Comparison of ENCODE assay signal across 19 cellular contexts in genomic region chr2:27282892-27283291, GRCh38. TPM values are rescaled to one million over a fixed set of nuclear protein-coding genes. Genes with fewer than 3 reads are reported as not detected.
A peak's percentile ranks its signal among the peaks of the same experiment; 100 is the strongest.
DNase-seq lines count a peak whose midpoint lies in the region; ATAC-seq and TF ChIP-seq lines count a peak whose summit lies in the region.
"Had no signal": no experiment of that assay in that cellular context is flagged by ENCODE, and none has a peak within 500 bp of the region (broad histone marks: within the 10 kb centered on the region; RNA-seq: fewer than 3 reads in every experiment).

No MANE protein-coding gene starts in this region.

- peak; percentile 31 for DNase-seq in H4 (ENCODE audit: low spot score)
- peak; percentile 44 to 50 for DNase-seq in PC-9
- DNase-seq in heart left ventricle = peak in 3 of 5 donors; percentile 50 to 71 (median 58)
- no peak for DNase-seq in neural progenitor cell (ENCODE audit: low spot score)
- no peak for DNase-seq in HT-29 (ENCODE audit: low spot score)
- no peak for DNase-seq in GM10248 (ENCODE audit: extremely low spot score)
- DNase-seq: activated naive CD4-positive, alpha-beta T cell treated with Interleukin-2 at 50 U/mL for 16 hours; HFFc6; Kasumi-1; NCI-H1436 treated with DMSO at 0.1 percent for 48 hours; Peyer's patch; stimulated activated naive CD4-positive, alpha-beta T cell had no signal

- H2AFZ ChIP-seq in PC-9 = peak overlapping the region; percentile 83
- H2AFZ ChIP-seq in neural progenitor cell (replicated peaks) = peak overlapping the region; percentile 57

- H3K9me2 ChIP-seq in PC-9 (ENCODE audit: insufficient read depth) = no peaks in the 10 kb centered on the region

- H3F3A ChIP-seq in PC-9 (ENCODE audit: insufficient read depth, low read depth) (peaks cover 30% of the 10 kb centered on the region; the same call in 1 of the 2 replicates), neural progenitor cell (ENCODE audit: low read depth) (peaks cover 3% of the 10 kb centered on the region)

- H3K4me1 Mint-ChIP-seq in neural progenitor cell = peaks cover 3% of the 10 kb centered on the region

- H4K20me1 ChIP-seq in PC-9 (ENCODE audit: insufficient read depth) = no peaks in the 10 kb centered on the region
- no peaks in the 10 kb centered on the region for H4K20me1 ChIP-seq in neural progenitor cell (ENCODE audit: low read depth)

- no peaks in the 10 kb centered on the region for H3K36me3 Mint-ChIP-seq in neural progenitor cell
- H3K36me3 Mint-ChIP-seq: brain, memory B cell had no signal

- no peaks in the 10 kb centered on the region for H3K79me2 ChIP-seq in PC-9 (ENCODE audit: low read depth)
- H3K79me2 ChIP-seq in neural progenitor cell (ENCODE audit: low read depth) = no peaks in the 10 kb centered on the region

- H3K4me3 ChIP-seq in PC-9 (peak overlapping the region; percentile 29; the same call in 1 of the 2 replicates), heart left ventricle (peak overlapping the region; percentile 32 to 68 (median 54)), neural progenitor cell (no peak overlapping the region)
- H3K4me3 ChIP-seq: Peyer's patch had no signal

- H3K9me3 Mint-ChIP-seq in neural progenitor cell = no peaks in the 10 kb centered on the region
- H3K9me3 Mint-ChIP-seq: HFFc6; memory B cell; T-helper 1 cell treated with Interleukin-12 subunit alpha and Interleukin-12 subunit beta and Interleukin-4 antibody, amounts not matched to agents 30 μg/mL and 1 μg/mL, for 36 hours had no signal

- H3K27ac ChIP-seq in PC-9 = peak overlapping the region; percentile 70
- peak overlapping the region; percentile 74 to 99 (median 90) for H3K27ac ChIP-seq in heart left ventricle
- no peak overlapping the region for H3K27ac ChIP-seq in neural progenitor cell
- H3K27ac ChIP-seq: Peyer's patch had no signal

- H3K27ac Mint-ChIP-seq in neural progenitor cell = no peak overlapping the region
- H3K27ac Mint-ChIP-seq: HFFc6; memory B cell; T-helper 1 cell treated with Interleukin-12 subunit alpha and Interleukin-12 subunit beta and Interleukin-4 antibody, amounts not matched to agents 30 μg/mL and 1 μg/mL, for 36 hours had no signal

- intact Hi-C loops in PC-9 (cut with micrococcal nuclease; ENCODE audit: unreplicated experiment) = loop anchor here (5.0 kb wide), 1 partner anchor 71 kb away; the partner anchor contains the start of genes ATRAID and SLC5A6
- intact Hi-C loops in heart left ventricle (cut with DNase I) = loop anchor here in 7 of 10 donors (5.0 to 10.0 kb wide), 6 partner anchors 36 to 321 kb away; no protein-coding TSS in a partner anchor

- no peak overlapping the region for H3K9ac ChIP-seq in neural progenitor cell

- WGBS in heart left ventricle, 4 donors = 19 to 37% (median 27%) methylated on average over 5 of the region's 5 CpGs

- ATAC-seq in heart left ventricle = peak; percentile 61 to 74 (median 70)
- no peak for ATAC-seq in HG03571 (IDR thresholded peaks at IDR 0.05; ENCODE audit: unreplicated experiment)
- ATAC-seq: activated CD4-positive, CD25-positive, alpha-beta regulatory T cell treated with anti-CD3 and anti-CD28 coated beads, Interleukin-2, amount 50 U/mL, for 24 hours had no signal

- H3K27me3 ChIP-seq in PC-9 (ENCODE audit: insufficient read depth, low read depth) (no peaks in the 10 kb centered on the region), heart left ventricle (peaks cover 0 to 7% (median 0%) of the 10 kb centered on the region in 9 donors), neural progenitor cell (peaks cover 4% of the 10 kb centered on the region)
- H3K27me3 ChIP-seq: Peyer's patch had no signal

- TF ChIP-seq POLR2A in heart left ventricle (IDR thresholded peaks at IDR 0.05) = peak in 1 of 2 donors; percentile 40

- TF ChIP-seq CTCF in PC-9 (conservative IDR thresholded peaks at IDR 0.05) (no peak), heart left ventricle (IDR thresholded peaks at IDR 0.05) (no peak), neural progenitor cell (IDR thresholded peaks at IDR 0.05) (no peak), GM10248 (IDR thresholded peaks at IDR 0.05; ENCODE audit: control extremely low read depth, extremely low read depth, low read depth, missing control alignments) (no peak)

- H3K4me1 ChIP-seq in PC-9 (replicated peaks; ENCODE audit: insufficient read depth) = peaks cover 37% of the 10 kb centered on the region
- H3K4me1 ChIP-seq in heart left ventricle = peaks cover 0 to 38% (median 11%) of the 10 kb centered on the region in 12 donors
- H3K4me1 ChIP-seq in neural progenitor cell = peaks cover 13% of the 10 kb centered on the region
- H3K4me1 ChIP-seq: Peyer's patch had no signal

- peaks cover 24% of the 10 kb centered on the region for H3K27me3 Mint-ChIP-seq in neural progenitor cell (ENCODE audit: insufficient read depth, low read depth)

- CTCF ChIA-PET in PC-9 (lab: Charles Lee) (interaction anchor here (0.6 to 2.9 kb wide), 6 partner anchors 10 to 478 kb away, joined by 3 to 22 read pairs (median 5); partner anchors contain the start of gene KHK), GM10248 (lab: Yijun Ruan, JAX) (interaction anchor here (0.8 to 10.1 kb wide), 13 partner anchors 9 to 400 kb away, joined by 3 to 138 read pairs (median 4); partner anchors contain the start of genes AGBL5 and SLC30A3)

- H3K36me3 ChIP-seq in PC-9 (ENCODE audit: low read depth) (no peaks in the 10 kb centered on the region), heart left ventricle (no peaks in the 10 kb centered on the region), neural progenitor cell (no peaks in the 10 kb centered on the region)
- H3K36me3 ChIP-seq: Peyer's patch had no signal

- no TSS peak for BruUV-seq in PC-9 (replicated peaks; lab: Mats Ljungman, UMichigan)

- H3K4me2 ChIP-seq in PC-9 (peak overlapping the region; percentile 71), neural progenitor cell (peak overlapping the region; percentile 54)

- H3K9me3 ChIP-seq in PC-9 (ENCODE audit: insufficient read depth, low read depth) (no peaks in the 10 kb centered on the region), heart left ventricle (no peaks in the 10 kb centered on the region), neural progenitor cell (ENCODE audit: low read depth) (no peaks in the 10 kb centered on the region)
- H3K9me3 ChIP-seq: Peyer's patch had no signal

- POLR2A ChIA-PET in PC-9 (lab: Charles Lee; ENCODE audit: unreplicated experiment) = interaction anchor here (0.6 to 2.1 kb wide), 3 partner anchors 10 to 372 kb away, joined by 3 to 10 read pairs (median 4); no protein-coding TSS in a partner anchor
- POLR2A ChIA-PET in GM10248 (lab: Yijun Ruan, JAX) = no interaction called here

- no peak overlapping the region for H3K4me3 Mint-ChIP-seq in neural progenitor cell
- H3K4me3 Mint-ChIP-seq: HFFc6; memory B cell; T-helper 1 cell treated with Interleukin-12 subunit alpha and Interleukin-12 subunit beta and Interleukin-4 antibody, amounts not matched to agents 30 μg/mL and 1 μg/mL, for 36 hours had no signal

RNA-seq across cellular contexts. Expression of gene TRIM54, which starts 0.7 kb away (rescaled TPM):
- 0.35 TPM in 1 of 2 replicates, not detected in the other for total RNA-seq in H4 (2014; rRNA removed; shearing (Covaris generic))
- total RNA-seq in PC-9 (2021) (8.2 and 9.8 TPM in 2 replicates), heart left ventricle (100 to 1,000 TPM; 175 to 329 (median 241) TPM), neural progenitor cell (ENCODE audit: low replicate concordance) (0.12 TPM in 1 of 2 replicates, not detected in the other)
- 100 to 1,000 TPM; 128 to 324 TPM for polyA plus RNA-seq in heart left ventricle
- 5.8 and 7.1 TPM in 2 replicates for total RNA-seq in HT-29 (2014; rRNA removed; shearing (Covaris generic))
- total RNA-seq: HFFc6 had no signal

RNA-seq across cellular contexts. Expression of gene DNAJC5G, which starts 7.7 kb away (rescaled TPM):
- not detected in 2 replicates for total RNA-seq in H4 (2014; rRNA removed; shearing (Covaris generic))
- total RNA-seq in PC-9 (2021) (not detected in 2 replicates), heart left ventricle (1 to 10 TPM in 5 of 9 donors, under 1 TPM in 4; 0.36 to 3.3 (median 1.2) TPM), neural progenitor cell (ENCODE audit: low replicate concordance) (not detected in 2 replicates)
- 1 to 10 TPM in 1 of 2 donors, under 1 TPM in 1; 0.11 to 1.8 TPM for polyA plus RNA-seq in heart left ventricle
- total RNA-seq in HT-29 (2014; rRNA removed; shearing (Covaris generic)) = not detected in 2 replicates
- total RNA-seq: HFFc6, NCI-H460, ureter had no signal

RNA-seq across cellular contexts. Expression of gene SLC30A3, which starts 20.0 kb away (rescaled TPM):
- 0.46 and 0.49 TPM in 2 replicates for total RNA-seq in H4 (2014; rRNA removed; shearing (Covaris generic))
- total RNA-seq in PC-9 (2021) = 1.5 and 2.3 TPM in 2 replicates
- 10 to 100 TPM in 2 of 9 donors, 1 to 10 TPM in 7; 5.0 to 18.1 (median 9.0) TPM for total RNA-seq in heart left ventricle
- 1 to 10 TPM; 5.6 to 9.2 TPM for polyA plus RNA-seq in heart left ventricle
- total RNA-seq in neural progenitor cell (ENCODE audit: low replicate concordance) = 0.56 and 1.4 TPM in 2 replicates
- not detected in 2 replicates for total RNA-seq in HT-29 (2014; rRNA removed; shearing (Covaris generic))
- total RNA-seq: HFFc6, ureter had no signal

RNA-seq across cellular contexts. Expression of gene UCN, which starts 25.4 kb away (rescaled TPM):
- 0.53 TPM in 1 of 2 replicates, not detected in the other for total RNA-seq in H4 (2014; rRNA removed; shearing (Covaris generic))
- total RNA-seq in PC-9 (2021) = 2.8 and 4.6 TPM in 2 replicates
- total RNA-seq in heart left ventricle = 1 to 10 TPM in 6 of 9 donors, under 1 TPM in 3; 0.60 to 2.5 (median 1.1) TPM
- polyA plus RNA-seq in heart left ventricle = 1 to 10 TPM; 1.3 to 1.4 TPM
- 0.56 and 1.2 TPM in 2 replicates for total RNA-seq in neural progenitor cell (ENCODE audit: low replicate concordance)
- total RNA-seq in HT-29 (2014; rRNA removed; shearing (Covaris generic)) = 4.9 and 5.6 TPM in 2 replicates

RNA-seq across cellular contexts. Expression of gene MPV17, which starts 40.0 kb away (rescaled TPM):
- total RNA-seq in H4 (2014; rRNA removed; shearing (Covaris generic)) = 52.9 and 61.7 TPM in 2 replicates
- 42.2 and 47.5 TPM in 2 replicates for total RNA-seq in PC-9 (2021)
- 100 to 1,000 TPM in 1 of 9 donors, 10 to 100 TPM in 8; 48.8 to 103 (median 65.7) TPM for total RNA-seq in heart left ventricle
- polyA plus RNA-seq in heart left ventricle = 100 to 1,000 TPM in 1 of 2 donors, 10 to 100 TPM in 1; 69.3 to 134 TPM
- 71.4 and 78.0 TPM in 2 replicates for total RNA-seq in neural progenitor cell (ENCODE audit: low replicate concordance)
- 37.3 and 40.5 TPM in 2 replicates for total RNA-seq in HT-29 (2014; rRNA removed; shearing (Covaris generic))

Comparison
In these comparisons a context has a peak if more than half of its experiments do, and no peak if none do; other contexts are left out.
1. DNase-seq: peak in H4 (single experiment), PC-9 (2 of 2) and heart left ventricle (3 of 5); none in neural progenitor cell (single experiment), HT-29 (single experiment) and GM10248 (single experiment).
2. RNA of gene TRIM54, which starts 0.7 kb away (total RNA-seq): 175 to 329 TPM in heart left ventricle; 8.2 to 9.8 TPM in PC-9, 5.8 to 7.1 TPM in HT-29, 0.35 TPM in H4 and 0.12 TPM in neural progenitor cell; every median in the first group is over 10 times any median in the second.